21 cellular contexts compared by ENCODE assay signal in the genomic region with DNA sequence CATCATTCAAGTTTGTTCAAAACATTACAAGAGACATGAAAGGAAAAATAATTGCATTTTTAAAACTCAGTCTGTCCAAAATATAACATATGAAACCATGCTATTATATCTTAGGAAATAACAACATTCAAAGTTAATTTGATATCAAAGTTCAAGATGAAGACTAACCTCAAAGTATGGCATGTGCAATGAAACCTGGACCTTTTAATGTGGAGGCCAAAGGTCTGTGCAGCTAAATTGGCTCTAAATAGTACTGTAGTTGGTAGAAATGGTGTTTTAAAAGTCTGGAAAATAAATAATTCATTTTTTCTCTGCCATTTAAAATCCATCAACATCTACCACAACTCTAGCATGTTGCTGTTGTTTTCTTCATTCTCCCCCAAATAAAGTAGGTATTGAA. TPM values are rescaled to one million over a fixed set of nuclear protein-coding genes. Genes with fewer than 3 reads are reported as not detected.
DNase-seq lines count a peak whose midpoint lies in the region; ATAC-seq, FAIRE-seq and TF ChIP-seq lines count a peak whose summit lies in the region.
"Had no signal": no experiment of that assay in that cellular context is flagged by ENCODE, and none has a peak within 500 bp of the region (broad histone marks: within the 10 kb centered on the region; RNA-seq: fewer than 3 reads in every experiment).

No MANE protein-coding gene starts in this region.

- H4K5ac ChIP-seq in IMR-90 (ENCODE audit: low read depth, low read length) = no peak overlapping the region

- no peak for TF ChIP-seq POLR2A in IMR-90 (IDR thresholded peaks at IDR 0.05; ENCODE audit: low read depth, low read length)

- no peak overlapping the region for H2BK15ac ChIP-seq in IMR-90 (ENCODE audit: low read depth, low read length)
- H2BK15ac ChIP-seq in mesenchymal stem cell (ENCODE audit: low read depth, poor library complexity, severe bottlenecking) = no peak overlapping the region

- POLR2A ChIA-PET in IMR-90 (lab: Charles Lee; ENCODE audit: unreplicated experiment) = no interaction called here

- ATAC-seq in IMR-90 (ENCODE audit: low read depth) (no peak), left lobe of liver (peak; percentile 79)
- ATAC-seq: A549, GM12878 had no signal

- no peak for TF ChIP-seq RAD21 in IMR-90 (IDR thresholded peaks at IDR 0.05; ENCODE audit: low read length)

- H3K79me1 ChIP-seq in IMR-90 (ENCODE audit: low read depth in 1 of 2, low read length in 2 of 2) (no peaks in the 10 kb centered on the region), mesenchymal stem cell (replicated peaks; ENCODE audit: low read length, poor library complexity, severe bottlenecking) (no peaks in the 10 kb centered on the region)

- no peak for TF ChIP-seq CTCF in IMR-90 (conservative IDR thresholded peaks at IDR 0.05; ENCODE audit: low read depth, low read length)

- dilution Hi-C loops in IMR-90 (cut with HindIII; ENCODE audit: low sequenced_read_pairs, unreplicated experiment) = no loop called here

- FAIRE-seq in small intestine (lab: Jason Lieb, UNC) = peak; percentile 86
- FAIRE-seq: A549, GM12878 had no signal

- H2BK120ac ChIP-seq in IMR-90 (ENCODE audit: low read depth, low read length) (no peak overlapping the region), mesenchymal stem cell (ENCODE audit: low read depth, low read length) (no peak overlapping the region)

- H3K27me3 ChIP-seq in IMR-90 (ENCODE audit: control insufficient read depth, insufficient read depth, low read length) (no peaks in the 10 kb centered on the region), esophagus (ENCODE audit: control insufficient read depth in 1 of 2, insufficient read depth in 2 of 2, low read length in 2 of 2) (no peaks in the 10 kb centered on the region), small intestine (ENCODE audit: control insufficient read depth in 2 of 2, insufficient read depth in 2 of 2, low read length in 2 of 2) (no peaks in the 10 kb centered on the region), mesenchymal stem cell (ENCODE audit: control insufficient read depth in 1 of 2, insufficient read depth in 1 of 2, low read length in 2 of 2) (no peaks in the 10 kb centered on the region)

- H2AK9ac ChIP-seq in IMR-90 (replicated peaks; ENCODE audit: low read depth, low read length, poor library complexity) = no peak overlapping the region

- H3K14ac ChIP-seq in IMR-90 (replicated peaks; ENCODE audit: low read depth, low read length) = peak overlapping the region; percentile 76
- no peak overlapping the region for H3K14ac ChIP-seq in mesenchymal stem cell (ENCODE audit: low read length in 2 of 2)

- 0 out of 2 replicates have a peak overlapping the region, but pooled peaks have one; percentile 10 for H2BK20ac ChIP-seq in IMR-90 (ENCODE audit: low read depth, low read length)

- DNase-seq in IMR-90 (no peak), left lobe of liver (ENCODE audit: low spot score) (no peak), small intestine (peak; percentile 79), COR-L47 (lab: John Stamatoyannopoulos, UW) (no peak), MV-4-11 (lab: John Stamatoyannopoulos, UW) (no peak), mesenchymal stem cell (no peak), NCI-H128 (lab: John Stamatoyannopoulos, UW; ENCODE audit: unreplicated experiment) (no peak)
- DNase-seq: DMS79 treated with DMSO at 0.1 percent for 48 hours, H9, HFFc6, Karpas-422, NCI-H1417 treated with DMSO at 0.1 percent for 48 hours, NCI-H187, NCI-H446, NCI-H526, SHP77 treated with DMSO at 0.1 percent for 48 hours had no signal

- H3K4me3 ChIP-seq in IMR-90 (ENCODE audit: insufficient read depth, low read depth, low read length) (no peak overlapping the region), esophagus (ENCODE audit: low read depth in 1 of 2, low read length in 2 of 2) (no peak overlapping the region), small intestine (ENCODE audit: low read depth in 1 of 2, low read length in 2 of 2) (no peak overlapping the region), mesenchymal stem cell (ENCODE audit: insufficient read depth in 1 of 2, low read depth in 1 of 2, low read length in 2 of 2) (no peak overlapping the region)
- H3K4me3 ChIP-seq: A549, GM12878, SK-N-MC had no signal

- H3K36me3 ChIP-seq in IMR-90 (ENCODE audit: control insufficient read depth, insufficient read depth, low read length) = no peaks in the 10 kb centered on the region
- H3K36me3 ChIP-seq in esophagus (ENCODE audit: control insufficient read depth in 2 of 2, insufficient read depth in 2 of 2, low read length in 1 of 2) = peaks cover 0 to 2% of the 10 kb centered on the region in 2 donors
- H3K36me3 ChIP-seq in small intestine (ENCODE audit: control insufficient read depth in 2 of 2, insufficient read depth in 2 of 2, low read length in 2 of 2) = no peaks in the 10 kb centered on the region
- H3K36me3 ChIP-seq in mesenchymal stem cell (ENCODE audit: control insufficient read depth in 1 of 2, insufficient read depth in 2 of 2, low read depth in 1 of 2, low read length in 2 of 2) = peaks cover 0 to 4% of the 10 kb centered on the region in 2 experiments

- no peak overlapping the region for H4K8ac ChIP-seq in IMR-90 (ENCODE audit: low read depth in 2 of 2, low read length in 2 of 2)
- no peak overlapping the region for H4K8ac ChIP-seq in mesenchymal stem cell (ENCODE audit: low read length)

- no peak overlapping the region for H3K18ac ChIP-seq in IMR-90 (ENCODE audit: low read depth, low read length)
- H3K18ac ChIP-seq in mesenchymal stem cell (ENCODE audit: low read depth in 1 of 2, low read length in 2 of 2) = no peak overlapping the region

- BruUV-seq in IMR-90 (replicated peaks; lab: Mats Ljungman, UMichigan) = no TSS peak

- no peak overlapping the region for H3K4ac ChIP-seq in IMR-90 (ENCODE audit: low read depth, low read length)
- H3K4ac ChIP-seq in mesenchymal stem cell (ENCODE audit: low read depth in 1 of 2, low read length in 2 of 2) = no peak overlapping the region

- H3K23ac ChIP-seq in IMR-90 (ENCODE audit: low read depth, low read length) = no peak overlapping the region
- no peak overlapping the region for H3K23ac ChIP-seq in mesenchymal stem cell (ENCODE audit: low read length in 2 of 2)

- H3K4me2 ChIP-seq in IMR-90 (ENCODE audit: low read depth, low read length) (no peak overlapping the region), mesenchymal stem cell (ENCODE audit: low read length, poor library complexity, severe bottlenecking) (no peak overlapping the region)
- H3K4me2 ChIP-seq: A549 had no signal

- H4K20me1 ChIP-seq in IMR-90 (ENCODE audit: insufficient read depth, low read length) = no peaks in the 10 kb centered on the region

- no peaks in the 10 kb centered on the region; the same call in 1 of the 2 replicates for H3K9me1 ChIP-seq in IMR-90 (ENCODE audit: insufficient read depth, low read length)

- no peak overlapping the region for H3K27ac ChIP-seq in IMR-90 (ENCODE audit: insufficient read depth, low read length)
- peak overlapping the region; percentile 49 to 58 for H3K27ac ChIP-seq in esophagus (ENCODE audit: low read depth in 2 of 2, low read length in 1 of 2)
- H3K27ac ChIP-seq in small intestine (ENCODE audit: low read depth in 1 of 2, low read length in 1 of 2) = peak overlapping the region in 1 of 2 donors; percentile 74
- no peak overlapping the region for H3K27ac ChIP-seq in mesenchymal stem cell (ENCODE audit: low read length, poor library complexity, severe bottlenecking)
- H3K27ac ChIP-seq: A549, RWPE1, SK-N-MC had no signal

- no peak overlapping the region for H2AK5ac ChIP-seq in IMR-90 (ENCODE audit: low read depth, low read length)
- H2AK5ac ChIP-seq in mesenchymal stem cell (ENCODE audit: low read length, severe bottlenecking) = no peak overlapping the region

- CTCF ChIA-PET in IMR-90 (lab: Yijun Ruan, JAX) = no interaction called here

- H2AFZ ChIP-seq in IMR-90 (replicated peaks; ENCODE audit: low read length, poor library complexity) (no peak overlapping the region), mesenchymal stem cell (ENCODE audit: low read depth, low read length) (no peak overlapping the region)

- H3K9me3 ChIP-seq in IMR-90 (ENCODE audit: control insufficient read depth, insufficient read depth, low read length) = no peaks in the 10 kb centered on the region
- no peaks in the 10 kb centered on the region for H3K9me3 ChIP-seq in esophagus (ENCODE audit: control insufficient read depth in 2 of 2, insufficient read depth in 1 of 2, low read depth in 1 of 2, low read length in 1 of 2)
- no peaks in the 10 kb centered on the region for H3K9me3 ChIP-seq in small intestine (ENCODE audit: control insufficient read depth, low read depth)
- H3K9me3 ChIP-seq in mesenchymal stem cell (ENCODE audit: control insufficient read depth, low read length) = no peaks in the 10 kb centered on the region
- H3K9me3 ChIP-seq: A549 had no signal

- in situ Hi-C loops in IMR-90 (cut with MboI; ENCODE audit: low sequenced_read_pairs) = loop anchor here (10.0 kb wide), 1 partner anchor 218 kb away; no protein-coding TSS in a partner anchor

- H3K56ac ChIP-seq in IMR-90 (ENCODE audit: extremely low read depth, insufficient read depth, low read length) = no peak overlapping the region

- no peak overlapping the region for H2BK12ac ChIP-seq in mesenchymal stem cell (ENCODE audit: low read length in 2 of 2)

- H3K4me1 ChIP-seq in IMR-90 (ENCODE audit: control insufficient read depth, insufficient read depth, low read length) = peaks cover 4% of the 10 kb centered on the region; the same call in 1 of the 2 replicates
- H3K4me1 ChIP-seq in esophagus (ENCODE audit: control insufficient read depth in 2 of 2, insufficient read depth in 2 of 2, low read length in 1 of 2) = no peaks in the 10 kb centered on the region
- H3K4me1 ChIP-seq in small intestine (ENCODE audit: control insufficient read depth in 2 of 2, insufficient read depth in 1 of 2, low read depth in 1 of 2, low read length in 1 of 2) = peaks cover 0 to 3% of the 10 kb centered on the region in 2 donors
- H3K4me1 ChIP-seq in mesenchymal stem cell (ENCODE audit: control insufficient read depth, insufficient read depth, low read depth, low read length) = no peaks in the 10 kb centered on the region
- H3K4me1 ChIP-seq: A549 had no signal

- H3K9ac ChIP-seq in IMR-90 (ENCODE audit: low read depth, low read length) (no peak overlapping the region), mesenchymal stem cell (ENCODE audit: low read length) (no peak overlapping the region)

- H2BK5ac ChIP-seq in IMR-90 (ENCODE audit: low read depth, low read length, poor library complexity, severe bottlenecking) (no peak overlapping the region), mesenchymal stem cell (ENCODE audit: low read depth, low read length, poor library complexity, severe bottlenecking) (no peak overlapping the region)

- intact Hi-C loops in IMR-90 (cut with micrococcal nuclease) = loop anchor here (10.0 kb wide), 1 partner anchor 488 kb away; no protein-coding TSS in a partner anchor

- H4K91ac ChIP-seq in IMR-90 (ENCODE audit: insufficient read depth, low read depth, low read length) (no peak overlapping the region), mesenchymal stem cell (ENCODE audit: low read length) (no peak overlapping the region)

RNA-seq across cellular contexts. Expression of gene GRAMD1C, which starts 8.7 kb away (rescaled TPM):
- total RNA-seq in IMR-90 (2012; rRNA removed) (5.0 and 9.4 TPM in 2 replicates), left lobe of liver (16.5 TPM)
- polyA plus RNA-seq in IMR-90 (2012; rRNA removed) (1.5 and 2.5 TPM in 2 replicates), esophagus (10 to 100 TPM in 1 of 2 donors, 1 to 10 TPM in 1; 5.9 to 21.1 TPM), small intestine (10 to 100 TPM in 2 of 3 donors, 1 to 10 TPM in 1; 5.5 to 25.9 (median 19.7) TPM)
- 0.16 TPM in 2 replicates for polyA plus RNA-seq in IMR-90 (2012; cell fraction: cytosol; rRNA removed)
- polyA plus RNA-seq in IMR-90 (2012; cell fraction: nucleus; rRNA removed; ENCODE audit: low replicate concordance) = 0.41 and 4.2 TPM in 2 replicates
- 8.9 TPM for polyA plus RNA-seq in mesenchymal stem cell (2013, experiment 1 of 2)
- polyA plus RNA-seq in mesenchymal stem cell (2013, experiment 2 of 2) = 6.8 TPM

Comparison
In these comparisons a context has a peak if more than half of its experiments do, and no peak if none do; other contexts are left out.
1. H3K27ac ChIP-seq: peak in esophagus (2 of 2); none in IMR-90 (single experiment) and mesenchymal stem cell (single experiment).